Comparison of ENCODE assay signal across 8 cellular contexts in genomic region chr12:32918890-32919791, GRCh38. TPM values are rescaled to one million over a fixed set of nuclear protein-coding genes. Genes with fewer than 3 reads are reported as not detected.
A peak's percentile ranks its signal among the peaks of the same experiment; 100 is the strongest.
DNase-seq lines count a peak whose midpoint lies in the region; ATAC-seq and TF ChIP-seq lines count a peak whose summit lies in the region.

No MANE protein-coding gene starts in this region.

- H3K36me3 ChIP-seq in transverse colon, result no peaks in the 10 kb centered on the region
- H3K36me3 ChIP-seq in effector memory CD4-positive, alpha-beta T cell (ENCODE audit: control insufficient read depth, insufficient read depth, low read length), result no peaks in the 10 kb centered on the region

- no peak overlapping the region for H3K27ac ChIP-seq in transverse colon
- no peak overlapping the region for H3K27ac ChIP-seq in effector memory CD4-positive, alpha-beta T cell (ENCODE audit: insufficient read depth, low read length, poor library complexity, severe bottlenecking)

- no peak for TF ChIP-seq POLR2A in transverse colon (IDR thresholded peaks at IDR 0.05)

- no peak for TF ChIP-seq EP300 in transverse colon (IDR thresholded peaks at IDR 0.05; ENCODE audit: low read depth)

- intact Hi-C loops in transverse colon (cut with DNase I; ENCODE audit: low total_unique reads), result no loop called here

- H3K9me3 ChIP-seq in transverse colon, result no peaks in the 10 kb centered on the region
- H3K9me3 ChIP-seq in effector memory CD4-positive, alpha-beta T cell (ENCODE audit: control insufficient read depth, low read length), result no peaks in the 10 kb centered on the region

- peaks cover 0 to 17% (median 0%) of the 10 kb centered on the region in 4 donors for H3K4me1 ChIP-seq in transverse colon
- H3K4me1 ChIP-seq in effector memory CD4-positive, alpha-beta T cell (ENCODE audit: control insufficient read depth, insufficient read depth, low read length, poor library complexity, severe bottlenecking), result no peaks in the 10 kb centered on the region

- DNase-seq in Kasumi-1 (lab: John Stamatoyannopoulos, UW), result peak; percentile 46 to 68
- peak; percentile 62 for DNase-seq in SW480 (ENCODE audit: low spot score)
- peak; percentile 48 for DNase-seq in iPS-NIHi11 (ENCODE audit: low spot score)
- DNase-seq in transverse colon, result no peak
- DNase-seq in COLO829 (ENCODE audit: low spot score), result no peak
- DNase-seq in stimulated activated CD4-positive, alpha-beta T cell treated with anti-CD3 and anti-CD28 coated beads, Interleukin-1b, Interleukin-23, amount 100 ng/mL, for 48 hours, result no peak
- DNase-seq in effector memory CD4-positive, alpha-beta T cell, result no peak

- 20 to 42% methylated on average over 9 to 11 of the region's 11 CpGs for whole genome bisulfite sequencing in transverse colon (ENCODE audit: low coverage in 1 of 2), 2 donors

- ATAC-seq in GM18511 (IDR thresholded peaks at IDR 0.05; ENCODE audit: unreplicated experiment), result peak; percentile 77

- H3K27me3 ChIP-seq in transverse colon, result no peaks in the 10 kb centered on the region
- H3K27me3 ChIP-seq in effector memory CD4-positive, alpha-beta T cell (replicated peaks; ENCODE audit: control insufficient read depth, insufficient read depth, low read length, poor library complexity, severe bottlenecking), result no peaks in the 10 kb centered on the region

- no peak overlapping the region for H3K4me3 ChIP-seq in transverse colon
- H3K4me3 ChIP-seq in effector memory CD4-positive, alpha-beta T cell (ENCODE audit: insufficient read depth, low read depth, low read length, poor library complexity, severe bottlenecking), result no peak overlapping the region

- TF ChIP-seq CTCF in transverse colon (IDR thresholded peaks at IDR 0.05), result peak; percentile 38 to 63 (median 47)

- in situ Hi-C loops in transverse colon (cut with MboI; ENCODE audit: low pct_ligation_motif_present in 1 of 4, low pct_unique_long_range_greater_than_20kb in 1 of 4, low sequenced_read_pairs in 3 of 4), result loop anchor here in 3 of 4 donors (10.0 to 25.0 kb wide), 3 partner anchors 93 to 157 kb away; partner anchors contain the start of gene YARS2 (in 2 of the 3)

RNA-seq across cellular contexts. Expression of gene PKP2, which starts 22.6 kb away (rescaled TPM):
- total RNA-seq in transverse colon, result 100 to 1,000 TPM in 3 of 4 donors, 10 to 100 TPM in 1; 92.0 to 253 (median 108) TPM

Comparison
In these comparisons a context has a peak if more than half of its experiments do, and no peak if none do; other contexts are left out.
1. DNase-seq: peak in Kasumi-1 (2 of 2), SW480 (single experiment) and iPS-NIHi11 (single experiment); none in transverse colon (single experiment), COLO829 (single experiment), stimulated activated CD4-positive, alpha-beta T cell treated with anti-CD3 and anti-CD28 coated beads, Interleukin-1b, Interleukin-23, amount 100 ng/mL, for 48 hours (single experiment) and effector memory CD4-positive, alpha-beta T cell (0 of 3).